In genomic region chr19:44113784-44114390, GRCh38 we compare ENCODE assay signal across 8 cellular contexts. TPM values are rescaled to one million over a fixed set of nuclear protein-coding genes. Genes with fewer than 3 reads are reported as not detected.
DNase-seq lines count a peak whose midpoint lies in the region; ATAC-seq and TF ChIP-seq lines count a peak whose summit lies in the region.

No MANE protein-coding gene starts in this region.

- peaks cover 7% of the 10 kb centered on the region; the same call in 1 of the 2 replicates for H3K4me1 ChIP-seq in OCI-LY3 (ENCODE audit: low read length)
- H3K4me1 ChIP-seq in mononuclear cell (ENCODE audit: insufficient read depth, low read length) = peaks cover 19% of the 10 kb centered on the region

- peaks cover 39% of the 10 kb centered on the region for H3K36me3 ChIP-seq in OCI-LY3 (replicated peaks; ENCODE audit: low read depth, low read length)

- H3K36me3 Mint-ChIP-seq in dendritic cell treated with granulocyte-macrophage colony-stimulating factor and Interleukin-4, amounts not matched to agents 40 ng/mL and 50 ng/mL, for 4 days (ENCODE audit: low read depth) = peaks cover 26% of the 10 kb centered on the region

- H2AFZ ChIP-seq in OCI-LY3 (ENCODE audit: low read depth, low read length) = peak overlapping the region; percentile 99

- H3K9ac ChIP-seq in OCI-LY3 (ENCODE audit: low read length) = peak overlapping the region; percentile 81

- H3K27ac ChIP-seq in OCI-LY3 (ENCODE audit: low read length) = 0 out of 2 replicates have a peak overlapping the region, but pooled peaks have one; percentile 18

- DNase-seq in AG08395 (ENCODE audit: low spot score) = peak; percentile 21
- DNase-seq in NCI-H146 treated with DMSO at 0.1 percent for 48 hours (lab: John Stamatoyannopoulos, UW; ENCODE audit: unreplicated experiment) = no peak
- no peak for DNase-seq in effector CD8-positive, alpha-beta T cell (lab: John Stamatoyannopoulos, UW)

- ATAC-seq in GM19467 (IDR thresholded peaks at IDR 0.05; ENCODE audit: unreplicated experiment) (peak; percentile 15), HG03108 (IDR thresholded peaks at IDR 0.05; ENCODE audit: unreplicated experiment) (no peak)

- peaks cover 3% of the 10 kb centered on the region for H3K27me3 Mint-ChIP-seq in dendritic cell treated with granulocyte-macrophage colony-stimulating factor and Interleukin-4, amounts not matched to agents 40 ng/mL and 50 ng/mL, for 4 days

- H3K4me3 ChIP-seq in OCI-LY3 (ENCODE audit: low read length) (peak overlapping the region; percentile 80), mononuclear cell (ENCODE audit: low read length) (peak overlapping the region; percentile 61)

- peaks cover 11% of the 10 kb centered on the region for H3K79me2 ChIP-seq in OCI-LY3 (ENCODE audit: low read length)

- H3K27ac Mint-ChIP-seq in dendritic cell treated with granulocyte-macrophage colony-stimulating factor and Interleukin-4, amounts not matched to agents 40 ng/mL and 50 ng/mL, for 4 days = peak overlapping the region; percentile 95

- H3K4me1 Mint-ChIP-seq in dendritic cell treated with granulocyte-macrophage colony-stimulating factor and Interleukin-4, amounts not matched to agents 40 ng/mL and 50 ng/mL, for 4 days (ENCODE audit: low read depth) = peaks cover 22% of the 10 kb centered on the region

- peak overlapping the region; percentile 81 for H3K4me2 ChIP-seq in OCI-LY3 (ENCODE audit: low read length)

- no peak for TF ChIP-seq CTCF in OCI-LY3 (IDR thresholded peaks at IDR 0.05; ENCODE audit: low read depth, low read length)

- no peaks in the 10 kb centered on the region for H3K27me3 ChIP-seq in OCI-LY3 (ENCODE audit: low read depth, low read length)
- no peaks in the 10 kb centered on the region for H3K27me3 ChIP-seq in mononuclear cell (ENCODE audit: insufficient read depth, low read length)

- H3K9me3 Mint-ChIP-seq in dendritic cell treated with granulocyte-macrophage colony-stimulating factor and Interleukin-4, amounts not matched to agents 40 ng/mL and 50 ng/mL, for 4 days = peaks cover 35% of the 10 kb centered on the region

- H4K20me1 ChIP-seq in OCI-LY3 (ENCODE audit: insufficient read depth, low read length) = no peaks in the 10 kb centered on the region

- intact Hi-C loops in dendritic cell treated with granulocyte-macrophage colony-stimulating factor and Interleukin-4, amounts not matched to agents 40 ng/mL and 50 ng/mL, for 4 days (cut with micrococcal nuclease) = loop anchor here (1.0 to 2.0 kb wide), 8 partner anchors 20 to 191 kb away; partner anchors contain the start of genes ZNF155, ZNF224, ZNF230 and ZNF234

- H3K9me3 ChIP-seq in OCI-LY3 (ENCODE audit: insufficient read depth, low read length) (no peaks in the 10 kb centered on the region; the same call in 1 of the 2 replicates), mononuclear cell (ENCODE audit: low read depth, low read length) (peaks cover 15% of the 10 kb centered on the region)

- peak overlapping the region; percentile 95 for H3K4me3 Mint-ChIP-seq in dendritic cell treated with granulocyte-macrophage colony-stimulating factor and Interleukin-4, amounts not matched to agents 40 ng/mL and 50 ng/mL, for 4 days

RNA-seq across cellular contexts. Expression of gene ZNF225, which starts 0.7 kb away (rescaled TPM):
- total RNA-seq in mononuclear cell = 0.52 TPM

RNA-seq across cellular contexts. Expression of gene ZNF224, which starts 19.7 kb away (rescaled TPM):
- 24.0 TPM for total RNA-seq in mononuclear cell

RNA-seq across cellular contexts. Expression of gene ZNF234, which starts 27.5 kb away (rescaled TPM):
- total RNA-seq in mononuclear cell = 2.2 TPM

RNA-seq across cellular contexts. Expression of gene ZNF284, which starts 41.9 kb away (rescaled TPM):
- 0.73 TPM for total RNA-seq in mononuclear cell

RNA-seq across cellular contexts. Expression of gene ZNF226, which starts 51.0 kb away (rescaled TPM):
- 7.6 TPM for total RNA-seq in mononuclear cell
